Comparison of ENCODE assay signal across 26 cellular contexts in genomic region chr10:98472171-98472570, GRCh38. TPM values are rescaled to one million over a fixed set of nuclear protein-coding genes. Genes with fewer than 3 reads are reported as not detected.
DNase-seq lines count a peak whose midpoint lies in the region; TF ChIP-seq lines count a peak whose summit lies in the region.
"Had no signal": no experiment of that assay in that cellular context is flagged by ENCODE, and none has a peak within 500 bp of the region (broad histone marks: within the 10 kb centered on the region; RNA-seq: fewer than 3 reads in every experiment).

No MANE protein-coding gene starts in this region.

- H3K27ac Mint-ChIP-seq in neural progenitor cell: no peak overlapping the region
- H3K27ac Mint-ChIP-seq: CD14-positive monocyte, T-cell had no signal

- H3K4me3 ChIP-seq in neural progenitor cell: no peak overlapping the region
- H3K4me3 ChIP-seq in A673 (ENCODE audit: low read depth, low read length, poor library complexity, severe bottlenecking): no peak overlapping the region
- no peak overlapping the region for H3K4me3 ChIP-seq in HAP-1

- H3K36me3 Mint-ChIP-seq in neural progenitor cell: no peaks in the 10 kb centered on the region
- H3K36me3 Mint-ChIP-seq: CD14-positive monocyte, T-cell had no signal

- no peaks in the 10 kb centered on the region for H3K36me3 ChIP-seq in neural progenitor cell
- no peaks in the 10 kb centered on the region for H3K36me3 ChIP-seq in A673 (ENCODE audit: insufficient read depth, low read length, poor library complexity, severe bottlenecking)
- H3K36me3 ChIP-seq in HAP-1 (replicated peaks): no peaks in the 10 kb centered on the region
- H3K36me3 ChIP-seq: BE2C had no signal

- peak overlapping the region; percentile 32 for H3K4me2 ChIP-seq in neural progenitor cell
- H3K4me2 ChIP-seq: KMS-11 had no signal

- no peak overlapping the region for H2AFZ ChIP-seq in neural progenitor cell (replicated peaks)

- DNase-seq in NCI-H1417 (lab: John Stamatoyannopoulos, UW) (peak in 2 of 3 experiments; percentile 6 to 56), NCI-H1417 treated with DMSO at 0.1 percent for 48 hours (lab: John Stamatoyannopoulos, UW) (no peak), NCI-H69 (lab: John Stamatoyannopoulos, UW) (peak; percentile 72), iPS-NIHi11 (ENCODE audit: low spot score) (peak; percentile 45), neural progenitor cell (ENCODE audit: low spot score) (peak; percentile 78), A673 (ENCODE audit: low spot score) (no peak), GM10248 (ENCODE audit: extremely low spot score) (no peak), HAP-1 (ENCODE audit: low spot score in 2 of 2) (no peak)
- DNase-seq: ACHN, BE2C, DMS153, DND-41, GOT3, NCI-H1048, NCI-H1436, NCI-H187, NCI-H2081 treated with DMSO at 0.1 percent for 48 hours, NCI-H524, NCI-H774, SHP77, T-cell had no signal

- no peaks in the 10 kb centered on the region for H3K9me3 Mint-ChIP-seq in neural progenitor cell
- H3K9me3 Mint-ChIP-seq: CD14-positive monocyte, IgD-negative memory B cell, T-cell had no signal

- peaks cover 7% of the 10 kb centered on the region for H3K27me3 Mint-ChIP-seq in neural progenitor cell (ENCODE audit: insufficient read depth, low read depth)
- H3K27me3 Mint-ChIP-seq: IgD-negative memory B cell had no signal

- H4K20me1 ChIP-seq in neural progenitor cell (ENCODE audit: low read depth): no peaks in the 10 kb centered on the region

- H3F3A ChIP-seq in neural progenitor cell (ENCODE audit: low read depth): peaks cover 9% of the 10 kb centered on the region

- in situ Hi-C loops in HAP-1 (cut with MboI; ENCODE audit: low sequenced_read_pairs): loop anchor here (25.0 kb wide), 1 partner anchor 790 kb away; no protein-coding TSS in a partner anchor

- intact Hi-C loops in A673 (cut with micrococcal nuclease; ENCODE audit: unreplicated experiment): no loop called here

- POLR2A ChIA-PET in A673 (lab: Charles Lee; ENCODE audit: low non-redundant PET): no interaction called here
- POLR2A ChIA-PET in GM10248 (lab: Yijun Ruan, JAX): no interaction called here

- no TSS peak for BruUV-seq in A673 (replicated peaks; lab: Mats Ljungman, UMichigan)

- CTCF ChIA-PET in A673 (lab: Charles Lee): no interaction called here
- CTCF ChIA-PET in GM10248 (lab: Yijun Ruan, JAX): interaction anchor here (2.3 to 6.1 kb wide), 2 partner anchors 8 to 775 kb away, joined by 11 to 68 read pairs; no protein-coding TSS in a partner anchor

- H3K9me3 ChIP-seq in neural progenitor cell (ENCODE audit: low read depth): no peaks in the 10 kb centered on the region
- no peaks in the 10 kb centered on the region for H3K9me3 ChIP-seq in A673 (ENCODE audit: low read depth, low read length, poor library complexity, severe bottlenecking)
- no peaks in the 10 kb centered on the region for H3K9me3 ChIP-seq in HAP-1
- H3K9me3 ChIP-seq: BE2C had no signal

- peaks cover 47% of the 10 kb centered on the region for H3K4me1 Mint-ChIP-seq in neural progenitor cell

- H3K27me3 ChIP-seq in neural progenitor cell: peaks cover 55% of the 10 kb centered on the region
- peaks cover 32% of the 10 kb centered on the region for H3K27me3 ChIP-seq in A673 (replicated peaks; ENCODE audit: insufficient read depth, low read depth, low read length, poor library complexity)
- H3K27me3 ChIP-seq in HAP-1 (ENCODE audit: low read depth): no peaks in the 10 kb centered on the region; the same call in 1 of the 2 replicates

- H3K4me3 Mint-ChIP-seq in neural progenitor cell: no peak overlapping the region
- H3K4me3 Mint-ChIP-seq: CD14-positive monocyte, T-cell had no signal

- TF ChIP-seq CTCF in neural progenitor cell (IDR thresholded peaks at IDR 0.05) (no peak), A673 (conservative IDR thresholded peaks at IDR 0.05; ENCODE audit: low read depth, low read length) (no peak), GM10248 (IDR thresholded peaks at IDR 0.05; ENCODE audit: control extremely low read depth, extremely low read depth, low read depth, missing control alignments) (no peak)

- H3K9ac ChIP-seq in neural progenitor cell: no peak overlapping the region
- H3K9ac ChIP-seq: KMS-11 had no signal

- H3K27ac ChIP-seq in neural progenitor cell (no peak overlapping the region), A673 (ENCODE audit: low read depth, low read length, poor library complexity, severe bottlenecking) (no peak overlapping the region)
- H3K27ac ChIP-seq: 22Rv1, KMS-11, RWPE1 had no signal

- H3K4me1 ChIP-seq in neural progenitor cell: peaks cover 31% of the 10 kb centered on the region
- peaks cover 5% of the 10 kb centered on the region for H3K4me1 ChIP-seq in A673 (ENCODE audit: insufficient read depth, low read length, poor library complexity, severe bottlenecking)
- peaks cover 18% of the 10 kb centered on the region for H3K4me1 ChIP-seq in HAP-1
- H3K4me1 ChIP-seq: BE2C had no signal

- no peaks in the 10 kb centered on the region for H3K79me2 ChIP-seq in neural progenitor cell (ENCODE audit: low read depth)

RNA-seq across cellular contexts. Expression of gene HPS1, which starts 25.4 kb away (rescaled TPM):
- total RNA-seq in neural progenitor cell (ENCODE audit: low replicate concordance): 16.0 and 32.0 TPM in 2 replicates
- total RNA-seq in A673 (2021): 40.6 and 40.9 TPM in 2 replicates

RNA-seq across cellular contexts. Expression of gene PYROXD2, which starts 57.2 kb away (rescaled TPM):
- total RNA-seq in neural progenitor cell (ENCODE audit: low replicate concordance) (5.0 and 10.5 TPM in 2 replicates), A673 (2021) (4.0 and 6.8 TPM in 2 replicates)

Comparison
In these comparisons a context has a peak if more than half of its experiments do, and no peak if none do; other contexts are left out.
1. DNase-seq: peak in NCI-H1417 (2 of 3), NCI-H69 (single experiment), iPS-NIHi11 (single experiment) and neural progenitor cell (single experiment); none in NCI-H1417 treated with DMSO at 0.1 percent for 48 hours (single experiment), A673 (single experiment), GM10248 (single experiment) and HAP-1 (0 of 2).